In genomic region chr16:31134091-31134571, GRCh38 we compare ENCODE assay signal across 11 cellular contexts. TPM values are rescaled to one million over a fixed set of nuclear protein-coding genes. Genes with fewer than 3 reads are reported as not detected.
DNase-seq lines count a peak whose midpoint lies in the region; ATAC-seq, FAIRE-seq and TF ChIP-seq lines count a peak whose summit lies in the region.
"Had no signal": no experiment of that assay in that cellular context is flagged by ENCODE, and none has a peak within 500 bp of the region (broad histone marks: within the 10 kb centered on the region; RNA-seq: fewer than 3 reads in every experiment).

No MANE protein-coding gene starts in this region.

- no peak for FAIRE-seq in bronchial epithelial cell (lab: Jason Lieb, UNC)

- H3K79me1 ChIP-seq in mesenchymal stem cell (replicated peaks; ENCODE audit: low read length, poor library complexity, severe bottlenecking): no peaks in the 10 kb centered on the region

- DNase-seq in NB4 (ENCODE audit: low read depth): peak; percentile 32
- peak; percentile 61 for DNase-seq in bronchial epithelial cell (ENCODE audit: low read depth)
- peak; percentile 12 for DNase-seq in mesenchymal stem cell
- DNase-seq in DMS114 treated with DMSO at 0.1 percent for 48 hours (lab: John Stamatoyannopoulos, UW; ENCODE audit: unreplicated experiment): no peak
- DNase-seq: AML-193; central memory CD4-positive, alpha-beta T cell; stimulated activated naive CD8-positive, alpha-beta T cell treated with anti-CD3 and anti-CD28 coated beads, Interleukin-15, Interleukin-2, amounts not matched to agents 100 U/mL and 50 U/mL, for 24 hours had no signal

- ATAC-seq in HG03342 (IDR thresholded peaks at IDR 0.05; ENCODE audit: unreplicated experiment): no peak
- ATAC-seq in HG02870 (IDR thresholded peaks at IDR 0.05; ENCODE audit: unreplicated experiment): no peak
- ATAC-seq in HG03520 (IDR thresholded peaks at IDR 0.05; ENCODE audit: unreplicated experiment): no peak
- ATAC-seq: stimulated activated naive CD8-positive, alpha-beta T cell treated with anti-CD3 and anti-CD28 coated beads, Interleukin-15, Interleukin-2, amounts not matched to agents 100 U/mL and 50 U/mL, for 24 hours had no signal

- no peak overlapping the region for H2BK15ac ChIP-seq in mesenchymal stem cell (ENCODE audit: low read depth, poor library complexity, severe bottlenecking)

- H3K14ac ChIP-seq in mesenchymal stem cell (ENCODE audit: low read length in 2 of 2): no peak overlapping the region

- no peak overlapping the region for H4K8ac ChIP-seq in mesenchymal stem cell (ENCODE audit: low read length)

- H3K4ac ChIP-seq in mesenchymal stem cell (ENCODE audit: low read depth in 1 of 2, low read length in 2 of 2): no peak overlapping the region

- no peak overlapping the region for H2AK5ac ChIP-seq in mesenchymal stem cell (ENCODE audit: low read length, severe bottlenecking)

- no peaks in the 10 kb centered on the region for H3K9me3 ChIP-seq in mesenchymal stem cell (ENCODE audit: control insufficient read depth, low read length)

- no peak overlapping the region for H2AFZ ChIP-seq in mesenchymal stem cell (ENCODE audit: low read depth, low read length)

- no peak overlapping the region for H4K91ac ChIP-seq in mesenchymal stem cell (ENCODE audit: low read length)

- H2BK5ac ChIP-seq in mesenchymal stem cell (ENCODE audit: low read depth, low read length, poor library complexity, severe bottlenecking): no peak overlapping the region

- H3K36me3 ChIP-seq in bronchial epithelial cell (ENCODE audit: control insufficient read depth, insufficient read depth, low read length) (peaks cover 18% of the 10 kb centered on the region), mesenchymal stem cell (ENCODE audit: control insufficient read depth in 1 of 2, insufficient read depth in 2 of 2, low read depth in 1 of 2, low read length in 2 of 2) (peaks cover 10 to 44% of the 10 kb centered on the region in 2 experiments)

- H3K27me3 ChIP-seq in bronchial epithelial cell (ENCODE audit: control insufficient read depth, insufficient read depth, low read length): no peaks in the 10 kb centered on the region
- H3K27me3 ChIP-seq in mesenchymal stem cell (ENCODE audit: control insufficient read depth in 1 of 2, insufficient read depth in 1 of 2, low read length in 2 of 2): peaks cover 8 to 13% of the 10 kb centered on the region in 2 experiments

- no peak overlapping the region for H3K18ac ChIP-seq in mesenchymal stem cell (ENCODE audit: low read depth in 1 of 2, low read length in 2 of 2)

- no peak overlapping the region for H3K4me2 ChIP-seq in mesenchymal stem cell (ENCODE audit: low read length, poor library complexity, severe bottlenecking)

- TF ChIP-seq CTCF in C4-2B (conservative IDR thresholded peaks at IDR 0.05) (no peak), NB4 (IDR thresholded peaks at IDR 0.05; ENCODE audit: low read depth, low read length) (no peak), bronchial epithelial cell (IDR thresholded peaks at IDR 0.05; ENCODE audit: insufficient read depth, low read length, severe bottlenecking) (no peak)

- H3K27ac ChIP-seq in C4-2B (peak overlapping the region; percentile 76; the same call in 1 of the 2 replicates), mesenchymal stem cell (ENCODE audit: low read length, poor library complexity, severe bottlenecking) (no peak overlapping the region)

- peaks cover 13% of the 10 kb centered on the region for H3K4me1 ChIP-seq in mesenchymal stem cell (ENCODE audit: control insufficient read depth, insufficient read depth, low read depth, low read length)

- no peak for TF ChIP-seq POLR2A in NB4 (IDR thresholded peaks at IDR 0.05; ENCODE audit: extremely low read depth, insufficient read length)

- H3K9ac ChIP-seq in mesenchymal stem cell (ENCODE audit: low read length): no peak overlapping the region

- WGBS in mesenchymal stem cell: 75% methylated on average over 3 of the region's 5 CpGs

- no peak overlapping the region for H3K4me3 ChIP-seq in NB4 (ENCODE audit: low read depth, low read length)
- H3K4me3 ChIP-seq in bronchial epithelial cell (ENCODE audit: low read depth, low read length): peak overlapping the region; percentile 79
- peak overlapping the region in 1 of 2 experiments; percentile 3 for H3K4me3 ChIP-seq in mesenchymal stem cell (ENCODE audit: insufficient read depth in 1 of 2, low read depth in 1 of 2, low read length in 2 of 2)

- H2BK12ac ChIP-seq in mesenchymal stem cell (ENCODE audit: low read length in 2 of 2): no peak overlapping the region

- H2BK120ac ChIP-seq in mesenchymal stem cell (ENCODE audit: low read depth, low read length): no peak overlapping the region

- H3K23ac ChIP-seq in mesenchymal stem cell (ENCODE audit: low read length in 2 of 2): no peak overlapping the region

RNA-seq across cellular contexts. Expression of gene PRSS8, which starts 1.4 kb away (rescaled TPM):
- 15.0 and 31.0 TPM in 2 replicates for total RNA-seq in bronchial epithelial cell
- not detected for polyA plus RNA-seq in mesenchymal stem cell (2013, experiment 1 of 2)
- polyA plus RNA-seq in mesenchymal stem cell (2013, experiment 2 of 2): not detected

RNA-seq across cellular contexts. Expression of gene PRSS36, which starts 15.7 kb away (rescaled TPM):
- 0.26 and 1.3 TPM in 2 replicates for total RNA-seq in bronchial epithelial cell
- polyA plus RNA-seq in mesenchymal stem cell (2013, experiment 1 of 2): 0.29 TPM
- polyA plus RNA-seq in mesenchymal stem cell (2013, experiment 2 of 2): 0.14 TPM

RNA-seq across cellular contexts. Expression of gene KAT8, which starts 16.7 kb away (rescaled TPM):
- 34.1 and 54.5 TPM in 2 replicates for total RNA-seq in bronchial epithelial cell
- 21.2 TPM for polyA plus RNA-seq in mesenchymal stem cell (2013, experiment 1 of 2)
- 20.3 TPM for polyA plus RNA-seq in mesenchymal stem cell (2013, experiment 2 of 2)

RNA-seq across cellular contexts. Expression of gene BCKDK, which starts 25.9 kb away (rescaled TPM):
- 7.4 and 7.9 TPM in 2 replicates for total RNA-seq in bronchial epithelial cell
- polyA plus RNA-seq in mesenchymal stem cell (2013, experiment 1 of 2): 43.8 TPM
- polyA plus RNA-seq in mesenchymal stem cell (2013, experiment 2 of 2): 43.8 TPM

RNA-seq across cellular contexts. Expression of gene VKORC1, which starts 39.5 kb away (rescaled TPM):
- total RNA-seq in bronchial epithelial cell: 29.2 and 32.6 TPM in 2 replicates
- polyA plus RNA-seq in mesenchymal stem cell (2013, experiment 1 of 2): 237 TPM
- 255 TPM for polyA plus RNA-seq in mesenchymal stem cell (2013, experiment 2 of 2)
